ENCODE assay signal across 27 cellular contexts in genomic region chr9:109863961-109864360, GRCh38.
A peak's percentile ranks its signal among the peaks of the same experiment; 100 is the strongest.
DNase-seq lines count a peak whose midpoint lies in the region; ATAC-seq and TF ChIP-seq lines count a peak whose summit lies in the region.
"Had no signal": no experiment of that assay in that cellular context is flagged by ENCODE, and none has a peak within 500 bp of the region (broad histone marks: within the 10 kb centered on the region; RNA-seq: fewer than 3 reads in every experiment).

No MANE protein-coding gene starts in this region.

- H3K4ac ChIP-seq in IMR-90 (ENCODE audit: low read depth, low read length) = no peak overlapping the region

- no peak overlapping the region for H3K23ac ChIP-seq in IMR-90 (ENCODE audit: low read depth, low read length)

- no peak overlapping the region for H3K18ac ChIP-seq in IMR-90 (ENCODE audit: low read depth, low read length)

- H3K56ac ChIP-seq in IMR-90 (ENCODE audit: extremely low read depth, insufficient read depth, low read length) = no peak overlapping the region

- no peak overlapping the region for H2AFZ ChIP-seq in IMR-90 (replicated peaks; ENCODE audit: low read length, poor library complexity)

- TF ChIP-seq CTCF in IMR-90 (conservative IDR thresholded peaks at IDR 0.05; ENCODE audit: low read depth, low read length) = no peak

- H3K27ac ChIP-seq in IMR-90 (ENCODE audit: insufficient read depth, low read length) = no peak overlapping the region
- peak overlapping the region; percentile 48 for H3K27ac ChIP-seq in layer of hippocampus (ENCODE audit: low read depth, low read length)
- H3K27ac ChIP-seq: HL-60, RWPE1 had no signal

- H3K4me3 ChIP-seq in IMR-90 (ENCODE audit: insufficient read depth, low read depth, low read length) = no peak overlapping the region
- H3K4me3 ChIP-seq: GM12878 had no signal

- no peak overlapping the region for H2BK5ac ChIP-seq in IMR-90 (ENCODE audit: low read depth, low read length, poor library complexity, severe bottlenecking)

- no peak overlapping the region for H2AK5ac ChIP-seq in IMR-90 (ENCODE audit: low read depth, low read length)

- H3K27me3 ChIP-seq in IMR-90 (ENCODE audit: control insufficient read depth, insufficient read depth, low read length) = no peaks in the 10 kb centered on the region
- H3K27me3 ChIP-seq in layer of hippocampus (ENCODE audit: control insufficient read depth, insufficient read depth, low read length) = no peaks in the 10 kb centered on the region

- POLR2A ChIA-PET in IMR-90 (lab: Charles Lee; ENCODE audit: unreplicated experiment) = no interaction called here

- BruUV-seq in IMR-90 (replicated peaks; lab: Mats Ljungman, UMichigan) = no TSS peak

- no peaks in the 10 kb centered on the region for H3K9me3 ChIP-seq in IMR-90 (ENCODE audit: control insufficient read depth, insufficient read depth, low read length)
- H3K9me3 ChIP-seq: Caco-2, SK-N-SH had no signal

- no peak for TF ChIP-seq RAD21 in IMR-90 (IDR thresholded peaks at IDR 0.05; ENCODE audit: low read length)

- H3K9me1 ChIP-seq in IMR-90 (ENCODE audit: insufficient read depth, low read length) = 0 out of 2 replicates have a peak, but pooled peaks cover 10% of the 10 kb centered on the region

- no peak overlapping the region for H4K91ac ChIP-seq in IMR-90 (ENCODE audit: insufficient read depth, low read depth, low read length)

- no peak overlapping the region for H2AK9ac ChIP-seq in IMR-90 (replicated peaks; ENCODE audit: low read depth, low read length, poor library complexity)

- DNase-seq in IMR-90 (no peak), fibroblast of gingiva (ENCODE audit: low read depth) (peak; percentile 24), superior temporal gyrus (ENCODE audit: extremely low spot score) (peak; percentile 28), globus pallidus (ENCODE audit: low spot score) (no peak)
- no peak for DNase-seq in stimulated activated CD4-positive, alpha-beta T cell treated with anti-CD3 and anti-CD28 coated beads, Interleukin-15, amount 100 ng/mL, for 24 hours
- DNase-seq: C1 segment of cervical spinal cord; Caco-2; CD8-positive, alpha-beta T cell; EL; GDM1; HCEC 1CT; NCI-H1092 treated with DMSO at 0.1 percent for 48 hours; NCI-H1436; NCI-H187; NCI-H2081 treated with DMSO at 0.1 percent for 48 hours; NCI-H2171; NCI-H226; NCI-H510A; NCI-H69; SIG-M5; SK-N-SH had no signal

- no CpG with 5 or more reads among the region's 3 CpGs for WGBS in IMR-90 (ENCODE audit: extremely low coverage in 2 of 2, insufficient read length in 1 of 2), 2 experiments

- H2BK20ac ChIP-seq in IMR-90 (ENCODE audit: low read depth, low read length) = no peak overlapping the region

- peaks cover 9% of the 10 kb centered on the region for H3K4me1 ChIP-seq in IMR-90 (ENCODE audit: control insufficient read depth, insufficient read depth, low read length)
- H3K4me1 ChIP-seq: Caco-2 had no signal

- H3K36me3 ChIP-seq in IMR-90 (ENCODE audit: control insufficient read depth, insufficient read depth, low read length) = no peaks in the 10 kb centered on the region

- H3K9ac ChIP-seq in IMR-90 (ENCODE audit: low read depth, low read length) = no peak overlapping the region
- H3K9ac ChIP-seq: SK-N-SH had no signal

- dilution Hi-C loops in IMR-90 (cut with HindIII; ENCODE audit: low sequenced_read_pairs, unreplicated experiment) = no loop called here

- ATAC-seq in IMR-90 (ENCODE audit: low read depth) (peak; percentile 38; the same call in 1 of the 2 replicates), GM21717 (IDR thresholded peaks at IDR 0.05; ENCODE audit: unreplicated experiment) (no peak)
- ATAC-seq: CD8-positive, alpha-beta T cell; GM12878; Panc1 had no signal

- TF ChIP-seq POLR2A in IMR-90 (IDR thresholded peaks at IDR 0.05; ENCODE audit: low read depth, low read length) = no peak

- in situ Hi-C loops in IMR-90 (cut with MboI; ENCODE audit: low sequenced_read_pairs) = no loop called here

- H4K20me1 ChIP-seq in IMR-90 (ENCODE audit: insufficient read depth, low read length) = peaks cover 35% of the 10 kb centered on the region; the same call in 1 of the 2 replicates

- no peak overlapping the region for H4K8ac ChIP-seq in IMR-90 (ENCODE audit: low read depth in 2 of 2, low read length in 2 of 2)

- peaks cover 29 to 71% of the 10 kb centered on the region in 2 experiments for H3K79me1 ChIP-seq in IMR-90 (ENCODE audit: low read depth in 1 of 2, low read length in 2 of 2)

- CTCF ChIA-PET in IMR-90 (lab: Yijun Ruan, JAX) = interaction anchor here (0.6 to 0.7 kb wide), 2 partner anchors 57 to 354 kb away, joined by 3 to 4 read pairs; no protein-coding TSS in a partner anchor

- intact Hi-C loops in IMR-90 (cut with micrococcal nuclease) = no loop called here

- H3K4me2 ChIP-seq in IMR-90 (ENCODE audit: low read depth, low read length) = no peak overlapping the region
- H3K4me2 ChIP-seq: SK-N-SH had no signal

- H4K5ac ChIP-seq in IMR-90 (ENCODE audit: low read depth, low read length) = no peak overlapping the region

- H3K14ac ChIP-seq in IMR-90 (replicated peaks; ENCODE audit: low read depth, low read length) = no peak overlapping the region

- H2BK15ac ChIP-seq in IMR-90 (ENCODE audit: low read depth, low read length) = no peak overlapping the region

- H2BK120ac ChIP-seq in IMR-90 (ENCODE audit: low read depth, low read length) = no peak overlapping the region

TF ChIP-seq in IMR-90, 13 proteins besides CTCF, POLR2A, EP300 and RAD21:
- TF ChIP-seq RFX5 (IDR thresholded peaks at IDR 0.05; ENCODE audit: low read depth, low read length) (no peak), MAFK (IDR thresholded peaks at IDR 0.05; ENCODE audit: low read depth, low read length) (no peak), USF2 (IDR thresholded peaks at IDR 0.05; ENCODE audit: low read depth, low read length) (no peak), RCOR1 (IDR thresholded peaks at IDR 0.05; ENCODE audit: insufficient replicate concordance, low read length) (no peak), CEBPB (IDR thresholded peaks at IDR 0.05; ENCODE audit: low read depth, low read length) (no peak)
TF ChIP-seq in IMR-90: peak in this region for 0.

Comparison
In these comparisons a context has a peak if more than half of its experiments do, and no peak if none do; other contexts are left out.
1. DNase-seq: peak in fibroblast of gingiva (single experiment) and superior temporal gyrus (single experiment); none in IMR-90 (single experiment), stimulated activated CD4-positive, alpha-beta T cell treated with anti-CD3 and anti-CD28 coated beads, Interleukin-15, amount 100 ng/mL, for 24 hours (single experiment) and globus pallidus (single experiment).